ENCODE assay signal across 31 cellular contexts in genomic region chr1:30042438-30043147, GRCh38.
DNase-seq lines count a peak whose midpoint lies in the region; ATAC-seq and TF ChIP-seq lines count a peak whose summit lies in the region.
"Had no signal": no experiment of that assay in that cellular context is flagged by ENCODE, and none has a peak within 500 bp of the region (broad histone marks: within the 10 kb centered on the region; RNA-seq: fewer than 3 reads in every experiment).

No MANE protein-coding gene starts in this region.

- no peaks in the 10 kb centered on the region for H3K36me3 ChIP-seq in esophagus muscularis mucosa
- H3K36me3 ChIP-seq in vagina: no peaks in the 10 kb centered on the region
- no peaks in the 10 kb centered on the region for H3K36me3 ChIP-seq in body of pancreas (replicated peaks in 1 of 2; ENCODE audit: insufficient read depth in 1 of 2, low read depth in 2 of 2)
- H3K36me3 ChIP-seq in breast epithelium: no peaks in the 10 kb centered on the region
- no peaks in the 10 kb centered on the region for H3K36me3 ChIP-seq in WERI-Rb-1
- H3K36me3 ChIP-seq: BE2C, HAP-1, MG63 had no signal

- no peak overlapping the region for H3K4me3 Mint-ChIP-seq in osteocyte (ENCODE audit: unreplicated experiment)
- H3K4me3 Mint-ChIP-seq: CD14-positive monocyte, GM23338 had no signal

- H3K36me3 Mint-ChIP-seq in osteocyte (ENCODE audit: unreplicated experiment): no peaks in the 10 kb centered on the region
- H3K36me3 Mint-ChIP-seq: CD14-positive monocyte; CD8-positive, alpha-beta memory T cell had no signal

- TF ChIP-seq EP300 in esophagus muscularis mucosa (IDR thresholded peaks at IDR 0.05): no peak

- H3K4me1 ChIP-seq in esophagus muscularis mucosa (no peaks in the 10 kb centered on the region), vagina (no peaks in the 10 kb centered on the region), body of pancreas (no peaks in the 10 kb centered on the region), breast epithelium (no peaks in the 10 kb centered on the region)
- H3K4me1 ChIP-seq: BE2C, HAP-1 had no signal

- no peak overlapping the region for H3K27ac Mint-ChIP-seq in osteocyte (ENCODE audit: unreplicated experiment)
- H3K27ac Mint-ChIP-seq: CD14-positive monocyte, GM23338 had no signal

- intact Hi-C loops in cardiac septum (cut with DNase I): no loop called here
- intact Hi-C loops in Right ventricle myocardium inferior (cut with DNase I): no loop called here
- intact Hi-C loops in esophagus muscularis mucosa (cut with DNase I): no loop called here
- intact Hi-C loops in vagina (cut with DNase I): no loop called here
- intact Hi-C loops in body of pancreas (cut with DNase I): no loop called here
- intact Hi-C loops in breast epithelium (cut with DNase I; ENCODE audit: low total_unique reads): no loop called here

- ATAC-seq in Right ventricle myocardium inferior (no peak), body of pancreas (no peak)
- ATAC-seq: GM12878, GM23338 had no signal

- DNase-seq in cardiac septum (ENCODE audit: low spot score) (peak; percentile 56), Right ventricle myocardium inferior (ENCODE audit: missing footprints) (no peak), esophagus muscularis mucosa (ENCODE audit: extremely low spot score) (peak; percentile 83), osteocyte (ENCODE audit: extremely low spot score, unreplicated experiment) (peak; percentile 65), vagina (ENCODE audit: extremely low spot score in 2 of 2) (peak; percentile 49 to 91), body of pancreas (no peak), breast epithelium (ENCODE audit: low spot score in 2 of 2) (no peak), WERI-Rb-1 (no peak)
- DNase-seq: 8988T; ACHN; BE2C; CD8-positive, alpha-beta memory T cell; DMS 273 treated with DMSO at 0.1 percent for 48 hours; DMS79; EL; GDM1; KG1; MG63; NCI-H1105 treated with DMSO at 0.1 percent for 48 hours; NCI-H146; NCI-H1930; NCI-H446 treated with DMSO at 0.1 percent for 48 hours; NCI-H526; NCI-H82; NK-92 treated with Interleukin-12 subunit alpha and Interleukin-12 subunit beta, amount 100 ng/mL, for 24 hours; PC-9; Right ventricle myocardium superior had no signal

- H3K9me3 ChIP-seq in esophagus muscularis mucosa (no peaks in the 10 kb centered on the region), vagina (no peaks in the 10 kb centered on the region), body of pancreas (peaks cover 0 to 8% (median 0%) of the 10 kb centered on the region in 3 donors), breast epithelium (peaks cover 7 to 11% of the 10 kb centered on the region in 2 donors), WERI-Rb-1 (ENCODE audit: severe bottlenecking) (peaks cover 6% of the 10 kb centered on the region)
- H3K9me3 ChIP-seq: BE2C, HAP-1, MG63 had no signal

- no peak overlapping the region for H3K4me3 ChIP-seq in esophagus muscularis mucosa
- H3K4me3 ChIP-seq in vagina: no peak overlapping the region
- no peak overlapping the region for H3K4me3 ChIP-seq in body of pancreas
- H3K4me3 ChIP-seq in breast epithelium: no peak overlapping the region
- no peak overlapping the region for H3K4me3 ChIP-seq in WERI-Rb-1 (ENCODE audit: low read depth, low read length)
- H3K4me3 ChIP-seq: GM12878, GM23338, HAP-1, MG63, PC-9 had no signal

- peaks cover 0 to 21% (median 0%) of the 10 kb centered on the region in 4 donors for H3K27me3 ChIP-seq in esophagus muscularis mucosa
- H3K27me3 ChIP-seq in vagina: no peaks in the 10 kb centered on the region
- no peaks in the 10 kb centered on the region for H3K27me3 ChIP-seq in body of pancreas
- no peaks in the 10 kb centered on the region for H3K27me3 ChIP-seq in breast epithelium
- H3K27me3 ChIP-seq in WERI-Rb-1 (ENCODE audit: insufficient read depth, low read depth, severe bottlenecking): no peaks in the 10 kb centered on the region
- H3K27me3 ChIP-seq: BE2C, MG63 had no signal

- WGBS in esophagus muscularis mucosa: 100% methylated on average over 1 of the region's 2 CpGs
- 75 to 100% methylated on average over 1 to 2 of the region's 2 CpGs for WGBS in body of pancreas, 2 donors

- TF ChIP-seq CTCF in esophagus muscularis mucosa (IDR thresholded peaks at IDR 0.05) (no peak), osteocyte (IDR thresholded peaks at IDR 0.05) (no peak), vagina (IDR thresholded peaks at IDR 0.05) (no peak), body of pancreas (IDR thresholded peaks at IDR 0.05) (no peak), breast epithelium (IDR thresholded peaks at IDR 0.05) (no peak), WERI-Rb-1 (IDR thresholded peaks at IDR 0.05; ENCODE audit: low read depth, low read length) (no peak)

- no peaks in the 10 kb centered on the region for H3K27me3 Mint-ChIP-seq in osteocyte (ENCODE audit: unreplicated experiment)

- no peaks in the 10 kb centered on the region for H3K4me1 Mint-ChIP-seq in osteocyte (ENCODE audit: unreplicated experiment)
- H3K4me1 Mint-ChIP-seq: CD14-positive monocyte, GM23338 had no signal

- H3K27ac ChIP-seq in esophagus muscularis mucosa (replicated peaks in 1 of 4) (no peak overlapping the region), vagina (no peak overlapping the region), body of pancreas (no peak overlapping the region), breast epithelium (no peak overlapping the region), WERI-Rb-1 (no peak overlapping the region)
- H3K27ac ChIP-seq: PC-9 had no signal

- H3K9me3 Mint-ChIP-seq in osteocyte (ENCODE audit: unreplicated experiment): no peaks in the 10 kb centered on the region

- no peak for TF ChIP-seq POLR2A in esophagus muscularis mucosa (IDR thresholded peaks at IDR 0.05; ENCODE audit: low read depth)
- TF ChIP-seq POLR2A in vagina (IDR thresholded peaks at IDR 0.05): no peak
- TF ChIP-seq POLR2A in body of pancreas (IDR thresholded peaks at IDR 0.05): no peak
- no peak for TF ChIP-seq POLR2A in breast epithelium (IDR thresholded peaks at IDR 0.05)

Comparison
In these comparisons a context has a peak if more than half of its experiments do, and no peak if none do; other contexts are left out.
1. DNase-seq: peak in cardiac septum (single experiment), esophagus muscularis mucosa (single experiment), osteocyte (single experiment) and vagina (2 of 2); none in Right ventricle myocardium inferior (single experiment), body of pancreas (0 of 4), breast epithelium (0 of 2) and WERI-Rb-1 (single experiment).